In the genomic region with DNA sequence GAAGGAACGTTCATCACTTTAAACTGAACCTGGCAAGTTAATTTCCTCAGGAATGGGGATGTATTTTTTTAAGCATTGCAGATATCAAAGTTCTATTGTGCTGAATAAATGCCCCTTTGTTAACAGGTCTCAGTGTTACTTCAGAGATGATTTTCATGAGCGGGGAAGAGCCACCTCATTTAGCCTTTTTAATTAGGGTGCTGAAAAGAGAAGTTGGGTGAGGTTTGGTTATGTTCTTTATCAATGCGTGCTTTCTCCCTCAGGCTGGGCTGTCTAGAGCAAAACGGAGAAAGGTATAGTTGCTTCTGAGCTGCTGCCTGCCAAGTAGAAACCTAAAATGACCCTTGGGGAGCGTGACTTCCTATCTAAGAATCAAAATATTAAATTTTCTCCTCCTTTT, we compare ENCODE assay signal across 22 cellular contexts. TPM values are rescaled to one million over a fixed set of nuclear protein-coding genes. Genes with fewer than 3 reads are reported as not detected.
DNase-seq lines count a peak whose midpoint lies in the region; ATAC-seq, FAIRE-seq and TF ChIP-seq lines count a peak whose summit lies in the region.
"Had no signal": no experiment of that assay in that cellular context is flagged by ENCODE, and none has a peak within 500 bp of the region (broad histone marks: within the 10 kb centered on the region; RNA-seq: fewer than 3 reads in every experiment).

No MANE protein-coding gene starts in this region.

- peak overlapping the region; percentile 25; the same call in 1 of the 2 replicates for H3K9ac ChIP-seq in Karpas-422 (ENCODE audit: low read length)
- no peak overlapping the region for H3K9ac ChIP-seq in GM12878 (ENCODE audit: control insufficient read depth, insufficient read depth, low read length)

- H3K4me3 Mint-ChIP-seq in Calu3 (ENCODE audit: low read depth, unreplicated experiment): peak overlapping the region; percentile 56
- H3K4me3 Mint-ChIP-seq in T-cell: no peak overlapping the region
- H3K4me3 Mint-ChIP-seq: activated CD4-positive, alpha-beta T cell treated with anti-CD3 and anti-CD28 coated beads, Interleukin-2, amount 10 ng/mL, durations not matched to agents 24 days and 14 days; CD4-positive, alpha-beta T cell; natural killer cell had no signal

- TF ChIP-seq EP300 in GM12878 (IDR thresholded peaks at IDR 0.05; ENCODE audit: borderline replicate concordance in 1 of 2, control insufficient read depth in 1 of 2, low read depth in 2 of 2, low read length in 2 of 2): no peak

- POLR2A ChIA-PET in GM12878 (lab: Charles Lee): interaction anchor here (0.5 to 1.8 kb wide), 2 partner anchors 19 to 398 kb away, joined by 3 to 5 read pairs; no protein-coding TSS in a partner anchor
- POLR2A ChIA-PET in T-cell (lab: Charles Lee): no interaction called here

- TF ChIP-seq POLR2A in GM12878 (IDR thresholded peaks at IDR 0.05; ENCODE audit: low read depth, low read length): no peak

- H3K36me3 Mint-ChIP-seq in Calu3 (ENCODE audit: insufficient read depth, unreplicated experiment) (peaks cover 37% of the 10 kb centered on the region), T-cell (no peaks in the 10 kb centered on the region)
- H3K36me3 Mint-ChIP-seq: natural killer cell had no signal

- peak; percentile 84 for ATAC-seq in GM12878
- no peak for ATAC-seq in pancreas
- ATAC-seq in T-cell (replicated peaks in 1 of 4): no peak
- no peak for ATAC-seq in HG02973 (IDR thresholded peaks at IDR 0.05; ENCODE audit: unreplicated experiment)
- ATAC-seq: gastroesophageal sphincter, natural killer cell had no signal

- H4K20me1 ChIP-seq in Karpas-422 (ENCODE audit: insufficient read depth, low read depth, low read length) (no peaks in the 10 kb centered on the region), GM12878 (ENCODE audit: control insufficient read depth, insufficient read depth) (no peaks in the 10 kb centered on the region)

- H2AFZ ChIP-seq in Karpas-422 (ENCODE audit: low read length) (peak overlapping the region; percentile 58; the same call in 1 of the 2 replicates), GM12878 (ENCODE audit: control insufficient read depth, low read depth, low read length) (no peak overlapping the region)

- peaks cover 34% of the 10 kb centered on the region for H3K4me1 ChIP-seq in Karpas-422 (ENCODE audit: low read length)
- H3K4me1 ChIP-seq in GM12878 (ENCODE audit: control insufficient read depth, insufficient read depth, low read length): no peaks in the 10 kb centered on the region
- peaks cover 8 to 23% (median 20%) of the 10 kb centered on the region in 3 donors for H3K4me1 ChIP-seq in pancreas
- H3K4me1 ChIP-seq: vagina had no signal

- CTCF ChIA-PET in Calu3 (lab: Charles Lee) (interaction anchor here (0.6 to 3.1 kb wide), 3 partner anchors 9 to 34 kb away, joined by 3 to 12 read pairs (median 3); no protein-coding TSS in a partner anchor), GM12878 (lab: Yijun Ruan, JAX) (interaction anchor here (0.9 to 4.0 kb wide), 4 partner anchors 12 to 34 kb away, joined by 3 to 36 read pairs (median 4); no protein-coding TSS in a partner anchor), T-cell (lab: Charles Lee) (interaction anchor here (0.7 to 1.0 kb wide), 3 partner anchors 32 to 1324 kb away, joined by 3 to 8 read pairs (median 3); no protein-coding TSS in a partner anchor)

- in situ Hi-C loops in GM12878 (cut with MboI): no loop called here

- H3K4me3 ChIP-seq in Karpas-422 (ENCODE audit: low read length): peak overlapping the region; percentile 33; the same call in 1 of the 2 replicates
- no peak overlapping the region for H3K4me3 ChIP-seq in GM12878
- H3K4me3 ChIP-seq in pancreas: no peak overlapping the region
- H3K4me3 ChIP-seq: gastroesophageal sphincter, skin epidermis had no signal

- H3K9me3 ChIP-seq in Karpas-422 (ENCODE audit: low read length): no peaks in the 10 kb centered on the region
- H3K9me3 ChIP-seq in GM12878 (replicated peaks; ENCODE audit: control insufficient read depth, insufficient read depth, low read length): no peaks in the 10 kb centered on the region
- H3K9me3 ChIP-seq in pancreas: no peaks in the 10 kb centered on the region
- H3K9me3 ChIP-seq: gastroesophageal sphincter, vagina had no signal

- H3K4me1 Mint-ChIP-seq in Calu3 (ENCODE audit: low read depth, unreplicated experiment) (peaks cover 31% of the 10 kb centered on the region), T-cell (peaks cover 0 to 4% (median 3%) of the 10 kb centered on the region in 3 donors)
- H3K4me1 Mint-ChIP-seq: activated CD4-positive, alpha-beta T cell treated with anti-CD3 and anti-CD28 coated beads, Interleukin-2, amount 10 ng/mL, durations not matched to agents 24 days and 14 days; natural killer cell had no signal

- H3K36me3 ChIP-seq in Karpas-422 (ENCODE audit: insufficient read depth, low read length): no peaks in the 10 kb centered on the region
- no peaks in the 10 kb centered on the region for H3K36me3 ChIP-seq in GM12878 (ENCODE audit: control insufficient read depth in 2 of 2, insufficient read depth in 2 of 2, low read length in 1 of 2)
- no peaks in the 10 kb centered on the region for H3K36me3 ChIP-seq in pancreas
- H3K36me3 ChIP-seq: gastroesophageal sphincter, vagina had no signal

- no peak for TF ChIP-seq RAD21 in GM12878 (IDR thresholded peaks at IDR 0.05; ENCODE audit: insufficient read depth, low read depth, low read length)

- WGBS in GM12878 (ENCODE audit: insufficient coverage, insufficient replicate concordance, low lambda C conversion rate, missing lambda C conversion rate): 16% methylated on average over 5 of the region's 5 CpGs
- WGBS in pancreas, 2 donors: 8% methylated on average over 5 of the region's 5 CpGs

- H3K27me3 ChIP-seq in Karpas-422 (ENCODE audit: low read length) (no peaks in the 10 kb centered on the region), GM12878 (replicated peaks in 1 of 2; ENCODE audit: control insufficient read depth in 2 of 2, insufficient read depth in 2 of 2, low read length in 1 of 2) (peaks cover 0 to 6% of the 10 kb centered on the region in 2 experiments; a peak in 1 of 4 replicates), pancreas (no peaks in the 10 kb centered on the region)
- H3K27me3 ChIP-seq: gastroesophageal sphincter, vagina had no signal

- H3K79me2 ChIP-seq in Karpas-422 (ENCODE audit: low read length) (no peaks in the 10 kb centered on the region), GM12878 (ENCODE audit: control insufficient read depth, insufficient read depth, low read length) (no peaks in the 10 kb centered on the region)

- H3K27ac ChIP-seq in Karpas-422 (ENCODE audit: low read length) (peak overlapping the region; percentile 30; the same call in 1 of the 2 replicates), GM12878 (ENCODE audit: control insufficient read depth, insufficient read depth) (no peak overlapping the region), pancreas (peak overlapping the region in 3 of 4 donors; percentile 46 to 84 (median 81))
- H3K27ac ChIP-seq: gastroesophageal sphincter, skin epidermis, vagina had no signal

- H3K27ac Mint-ChIP-seq in Calu3 (ENCODE audit: unreplicated experiment) (peak overlapping the region; percentile 84), T-cell (no peak overlapping the region)
- H3K27ac Mint-ChIP-seq: activated CD4-positive, alpha-beta T cell treated with anti-CD3 and anti-CD28 coated beads, Interleukin-2, amount 10 ng/mL, durations not matched to agents 24 days and 14 days; CD4-positive, alpha-beta T cell; natural killer cell had no signal

- H3K4me2 ChIP-seq in Karpas-422 (ENCODE audit: low read depth, low read length, poor library complexity, severe bottlenecking): peak overlapping the region; percentile 59
- H3K4me2 ChIP-seq in GM12878 (ENCODE audit: control insufficient read depth, insufficient read depth): no peak overlapping the region

- DNase-seq in Calu3: no peak
- DNase-seq in Karpas-422: peak; percentile 45
- no peak for DNase-seq in GM12878 (ENCODE audit: low read depth, low spot score)
- no peak for DNase-seq in pancreas
- no peak for DNase-seq in T-cell
- DNase-seq in cerebellar nuclear complex (lab: John Stamatoyannopoulos, UW): no peak
- no peak for DNase-seq in cerebellum (ENCODE audit: low spot score)
- DNase-seq: activated CD4-positive, alpha-beta T cell treated with anti-CD3 and anti-CD28 coated beads, Interleukin-2, amount 10 ng/mL, durations not matched to agents 24 days and 14 days; activated CD8-positive, alpha-beta memory T cell treated with anti-CD3 and anti-CD28 coated beads, Interleukin-2, amount 50 U/mL, for 48 hours; activated gamma-delta T cell; CD4-positive, alpha-beta T cell; DMS153; GF-D8; Kasumi-1; natural killer cell; NCI-H1417 treated with DMSO at 0.1 percent for 48 hours; NCI-H2171; stimulated activated CD4-positive, alpha-beta T cell treated with anti-CD3 and anti-CD28 coated beads, Interleukin-4, amount 100 ng/mL, for 1 hour had no signal

- RAD21 ChIA-PET in GM12878 (lab: Charles Lee; ENCODE audit: unreplicated experiment): interaction anchor here (1.4 to 2.2 kb wide), 2 partner anchors 9 to 33 kb away, joined by 5 read pairs; no protein-coding TSS in a partner anchor

- intact Hi-C loops in Calu3 (cut with micrococcal nuclease; ENCODE audit: unreplicated experiment): loop anchor here (2.0 kb wide), 1 partner anchor 18 kb away; no protein-coding TSS in a partner anchor
- intact Hi-C loops in GM12878 (cut with micrococcal nuclease; ENCODE audit: unreplicated experiment): no loop called here
- intact Hi-C loops in pancreas (cut with DNase I): no loop called here

- FAIRE-seq in GM12878 (lab: Jason Lieb, UNC): peak; percentile 75
- FAIRE-seq in pancreas (lab: Jason Lieb, UNC): no peak

- SMC1A ChIA-PET in GM12878 (lab: Charles Lee; ENCODE audit: uncharacterized antibody, unreplicated experiment): interaction anchor here (0.7 to 1.1 kb wide), 5 partner anchors 9 to 835 kb away, joined by 3 read pairs; no protein-coding TSS in a partner anchor

- H3K9me2 ChIP-seq in Karpas-422 (replicated peaks; ENCODE audit: insufficient read depth, low read length): no peaks in the 10 kb centered on the region

- H3K9me3 Mint-ChIP-seq in Calu3 (ENCODE audit: low read depth, unreplicated experiment) (no peaks in the 10 kb centered on the region), T-cell (no peaks in the 10 kb centered on the region)
- H3K9me3 Mint-ChIP-seq: activated CD4-positive, alpha-beta T cell treated with anti-CD3 and anti-CD28 coated beads, Interleukin-2, amount 10 ng/mL, durations not matched to agents 24 days and 14 days; CD4-positive, alpha-beta T cell; natural killer cell had no signal

- no peak for TF ChIP-seq CTCF in Calu3 (IDR thresholded peaks at IDR 0.05; ENCODE audit: unreplicated experiment)
- TF ChIP-seq CTCF in GM12878 (IDR thresholded peaks at IDR 0.05 in 2 of 3, conservative IDR thresholded peaks at IDR 0.05 in 1 of 3; ENCODE audit: control insufficient read depth in 2 of 3, extremely low read depth in 1 of 3, insufficient read depth in 1 of 3, low read depth in 3 of 3, low read length in 3 of 3): no peak
- no peak for TF ChIP-seq CTCF in pancreas (IDR thresholded peaks at IDR 0.05)

- H3K27me3 Mint-ChIP-seq in Calu3 (ENCODE audit: unreplicated experiment) (no peaks in the 10 kb centered on the region), T-cell (no peaks in the 10 kb centered on the region)
- H3K27me3 Mint-ChIP-seq: CD4-positive, alpha-beta T cell had no signal

- BruUV-seq in Calu3 (replicated peaks; lab: Mats Ljungman, UMichigan) (no TSS peak), GM12878 (replicated peaks; lab: Mats Ljungman, UMichigan) (no TSS peak)

RNA-seq across cellular contexts. Expression of gene HIP1R, which starts 8.0 kb away (rescaled TPM):
- total RNA-seq in Calu3 (2022) (234 and 246 TPM in 2 replicates), GM12878 (2014; rRNA removed) (23.3 and 27.7 TPM in 2 replicates), GM12878 (2014; rRNA removed; fragmentation: Illumina TruSeq; extraction: Trizol) (6.9 and 10.2 TPM in 2 replicates), GM12878 (2021) (20.7 and 21.7 TPM in 2 replicates), pancreas (10 to 100 TPM; 41.0 to 96.3 (median 47.9) TPM), T-cell (100 to 1,000 TPM; 108 to 123 (median 116) TPM), cerebellum (60.3 TPM)
- total RNA-seq in Karpas-422 (2014; rRNA removed; shearing (Covaris generic); ENCODE audit: low replicate concordance): 19.4 and 42.9 TPM in 2 replicates
- 18.6 and 21.9 TPM in 2 replicates for total RNA-seq in GM12878 (2013; cell fraction: nucleolus; rRNA removed)
- 3.2 TPM for polyA plus RNA-seq in GM12878 (2011; ENCODE audit: low read depth)
- polyA plus RNA-seq in GM12878 (2011; rRNA removed) (1.1 and 1.6 TPM in 2 replicates), GM12878 (2014; fragmentation: Illumina TruSeq; extraction: Trizol) (3.4 and 10.4 TPM in 2 replicates), GM12878 (2014; fragmentation: Nextera tagmentation; extraction: Ambion mirVana) (under 1 TPM; 0.18 to 0.35 TPM), GM12878 (2014; rRNA removed) (19.9 and 20.8 TPM in 2 replicates), GM12878 (2016; fragmentation: Nextera tagmentation; extraction: Ambion mirVana) (10 to 100 TPM; 12.9 to 14.4 TPM), pancreas (100 to 1,000 TPM; 158 to 206 TPM)
- 1.1 and 3.2 TPM in 2 replicates for polyA plus RNA-seq in GM12878 (2011; cell fraction: cytosol; rRNA removed)
- 17.7 and 27.4 TPM in 2 replicates for polyA plus RNA-seq in GM12878 (2011; cell fraction: nucleus; rRNA removed)
- 5.7 and 6.6 TPM in 2 replicates for polyA plus RNA-seq in GM12878 (2012)
- polyA minus RNA-seq in GM12878 (2011; rRNA and poly(A)+ RNA removed): 1.9 and 5.3 TPM in 2 replicates
- polyA minus RNA-seq in GM12878 (2011; cell fraction: cytosol; rRNA and poly(A)+ RNA removed): 1.1 and 1.2 TPM in 2 replicates
- polyA minus RNA-seq in GM12878 (2011; cell fraction: nucleus; rRNA and poly(A)+ RNA removed): 3.9 and 4.6 TPM in 2 replicates

RNA-seq across cellular contexts. Expression of gene CCDC62, which starts 52.9 kb away (rescaled TPM):
- total RNA-seq in Calu3 (2022) (0.66 and 0.98 TPM in 2 replicates), GM12878 (2014; rRNA removed) (0.28 and 0.33 TPM in 2 replicates), GM12878 (2014; rRNA removed; fragmentation: Illumina TruSeq; extraction: Trizol) (0.41 and 0.54 TPM in 2 replicates), GM12878 (2021) (0.48 and 0.59 TPM in 2 replicates), pancreas (under 1 TPM; 0.16 to 0.32 (median 0.21) TPM), T-cell (1 to 10 TPM in 2 of 5 donors, under 1 TPM in 3; 0.70 to 1.5 (median 0.90) TPM), cerebellum (3.8 TPM)
- 0.47 and 2.2 TPM in 2 replicates for total RNA-seq in Karpas-422 (2014; rRNA removed; shearing (Covaris generic); ENCODE audit: low replicate concordance)
- 3.6 and 3.9 TPM in 2 replicates for total RNA-seq in GM12878 (2013; cell fraction: nucleolus; rRNA removed)
- 0.10 TPM for polyA plus RNA-seq in GM12878 (2011; ENCODE audit: low read depth)
- polyA plus RNA-seq in GM12878 (2011; rRNA removed) (0.39 and 0.69 TPM in 2 replicates), GM12878 (2014; fragmentation: Illumina TruSeq; extraction: Trizol) (0.29 and 0.54 TPM in 2 replicates), GM12878 (2014; fragmentation: Nextera tagmentation; extraction: Ambion mirVana) (under 1 TPM; 0.08 to 0.09 TPM), GM12878 (2014; rRNA removed) (0.20 and 0.32 TPM in 2 replicates), GM12878 (2016; fragmentation: Nextera tagmentation; extraction: Ambion mirVana) (under 1 TPM; 0.16 to 0.25 TPM), pancreas (under 1 TPM; 0.19 to 0.31 TPM)
- polyA plus RNA-seq in GM12878 (2011; cell fraction: cytosol; rRNA removed): 0.09 and 0.10 TPM in 2 replicates
- polyA plus RNA-seq in GM12878 (2011; cell fraction: nucleus; rRNA removed): 0.38 and 0.46 TPM in 2 replicates
- 0.22 TPM in 2 replicates for polyA plus RNA-seq in GM12878 (2012)
- 1.1 TPM in 2 replicates for polyA minus RNA-seq in GM12878 (2011; rRNA and poly(A)+ RNA removed)
- 0.62 TPM in 1 of 2 replicates, not detected in the other for polyA minus RNA-seq in GM12878 (2011; cell fraction: cytosol; rRNA and poly(A)+ RNA removed)
- 0.24 and 0.57 TPM in 2 replicates for polyA minus RNA-seq in GM12878 (2011; cell fraction: nucleus; rRNA and poly(A)+ RNA removed)
